Comparison of ENCODE assay signal across 8 cellular contexts in genomic region chr1:110846861-110847260, GRCh38. TPM values are rescaled to one million over a fixed set of nuclear protein-coding genes. Genes with fewer than 3 reads are reported as not detected.
"Had no signal": no experiment of that assay in that cellular context is flagged by ENCODE, and none has a peak within 500 bp of the region (broad histone marks: within the 10 kb centered on the region; RNA-seq: fewer than 3 reads in every experiment).

No MANE protein-coding gene starts in this region.

- ATAC-seq: GM12878 had no signal

- H3K4me3 ChIP-seq: GM12878 had no signal

- DNase-seq: GDM1, GF-D8 had no signal

- FAIRE-seq: GM12878, GM12891, GM12892, GM18507, GM19239 had no signal

RNA-seq across cellular contexts. Expression of gene CD53, which starts 26.1 kb away (rescaled TPM):
- total RNA-seq: G401 had no signal
